In genomic region chrX:23668335-23668734, GRCh38 we compare ENCODE assay signal across 8 cellular contexts. TPM values are rescaled to one million over a fixed set of nuclear protein-coding genes. Genes with fewer than 3 reads are reported as not detected.
DNase-seq lines count a peak whose midpoint lies in the region; ATAC-seq, FAIRE-seq and TF ChIP-seq lines count a peak whose summit lies in the region.

No MANE protein-coding gene starts in this region.

- no peaks in the 10 kb centered on the region for H3K27me3 Mint-ChIP-seq in astrocyte (ENCODE audit: low read depth, unreplicated experiment)

- no peak for TF ChIP-seq CTCF in astrocyte (IDR thresholded peaks at IDR 0.05; ENCODE audit: insufficient read depth, low read depth, low read length)

- ATAC-seq in GM18907 (IDR thresholded peaks at IDR 0.05; ENCODE audit: unreplicated experiment) (peak; percentile 60), HG03139 (IDR thresholded peaks at IDR 0.05; ENCODE audit: unreplicated experiment) (peak; percentile 40), HG03025 (IDR thresholded peaks at IDR 0.05; ENCODE audit: low FRiP score, unreplicated experiment) (no peak)

- H3K9me3 ChIP-seq in astrocyte (ENCODE audit: insufficient read depth, low read depth, low read length) (no peaks in the 10 kb centered on the region), mononuclear cell (ENCODE audit: low read depth, low read length) (no peaks in the 10 kb centered on the region)

- FAIRE-seq in astrocyte (lab: Jason Lieb, UNC) (peak; percentile 72), urothelium cell line (lab: Jason Lieb, UNC) (no peak)

- peak overlapping the region; percentile 92 for H3K4me2 ChIP-seq in astrocyte (ENCODE audit: low read length)

- H3K9me3 Mint-ChIP-seq in astrocyte (ENCODE audit: unreplicated experiment), result no peaks in the 10 kb centered on the region

- H3K27me3 ChIP-seq in astrocyte (ENCODE audit: insufficient read depth, low read length), result no peaks in the 10 kb centered on the region
- no peaks in the 10 kb centered on the region for H3K27me3 ChIP-seq in mononuclear cell (ENCODE audit: insufficient read depth, low read length)

- H4K20me1 ChIP-seq in astrocyte (ENCODE audit: insufficient read depth, low read length), result no peaks in the 10 kb centered on the region

- no peaks in the 10 kb centered on the region for H3K36me3 ChIP-seq in astrocyte (ENCODE audit: insufficient read depth, low read length)

- peaks cover 26% of the 10 kb centered on the region for H3K79me2 ChIP-seq in astrocyte (ENCODE audit: insufficient read depth, low read length)

- H3K4me3 ChIP-seq in astrocyte (ENCODE audit: insufficient read depth, low read depth, low read length), result peak overlapping the region; percentile 83
- H3K4me3 ChIP-seq in mononuclear cell (ENCODE audit: low read length), result peak overlapping the region; percentile 53

- H3K27ac Mint-ChIP-seq in astrocyte (ENCODE audit: unreplicated experiment), result peak overlapping the region; percentile 62

- DNase-seq in astrocyte (ENCODE audit: low read depth) (no peak), urothelium cell line (ENCODE audit: low spot score) (no peak), NCI-H2029 treated with DMSO at 0.1 percent for 48 hours (lab: John Stamatoyannopoulos, UW) (no peak), NCI-H446 treated with DMSO at 0.1 percent for 48 hours (lab: John Stamatoyannopoulos, UW) (no peak)

- peak overlapping the region; percentile 90 for H3K4me3 Mint-ChIP-seq in astrocyte (ENCODE audit: unreplicated experiment)

- H3K9ac ChIP-seq in astrocyte (ENCODE audit: low read length), result peak overlapping the region; percentile 95

- peaks cover 10% of the 10 kb centered on the region for H3K4me1 Mint-ChIP-seq in astrocyte (ENCODE audit: low read depth, unreplicated experiment)

- H3K4me1 ChIP-seq in astrocyte (ENCODE audit: insufficient read depth, low read length) (peaks cover 6% of the 10 kb centered on the region), mononuclear cell (ENCODE audit: insufficient read depth, low read length) (peaks cover 16% of the 10 kb centered on the region)

- no peaks in the 10 kb centered on the region for H3K36me3 Mint-ChIP-seq in astrocyte (ENCODE audit: low read depth, unreplicated experiment)

- peak overlapping the region; percentile 37 for H2AFZ ChIP-seq in astrocyte (ENCODE audit: low read depth, low read length)

- peak overlapping the region; percentile 75 for H3K27ac ChIP-seq in astrocyte (ENCODE audit: low read depth, low read length)

RNA-seq across cellular contexts. Expression of gene PRDX4, which starts 1.0 kb away (rescaled TPM):
- 221 and 244 TPM in 2 replicates for total RNA-seq in astrocyte
- total RNA-seq in mononuclear cell, result 14.6 TPM

Comparison
In these comparisons a context has a peak if more than half of its experiments do, and no peak if none do; other contexts are left out.
1. RNA of gene PRDX4, which starts 1.0 kb away (total RNA-seq): 221 to 244 TPM in astrocyte; 14.6 TPM in mononuclear cell (single experiment); every median in the first group is over 10 times any median in the second.